17 cellular contexts compared by ENCODE assay signal in the genomic region with DNA sequence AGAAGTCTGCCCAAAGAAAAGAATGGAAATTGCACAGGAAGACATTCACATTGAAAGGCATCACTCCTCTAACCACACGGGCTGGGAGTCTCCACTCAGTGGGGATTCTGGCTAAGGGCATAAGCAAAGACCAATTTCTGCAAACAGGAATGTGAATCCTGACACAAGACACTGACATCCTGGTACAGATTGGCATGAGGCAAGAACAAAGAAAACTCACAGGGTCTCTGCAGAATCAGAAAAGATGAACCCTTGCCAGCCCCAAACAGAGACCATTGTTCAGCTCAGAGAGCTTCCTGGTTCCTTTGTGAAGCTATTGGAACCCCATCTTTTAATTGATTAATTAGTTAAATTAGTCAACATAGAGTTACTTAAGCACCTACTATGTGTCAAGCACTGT.
"Had no signal": no experiment of that assay in that cellular context is flagged by ENCODE, and none has a peak within 500 bp of the region (broad histone marks: within the 10 kb centered on the region; RNA-seq: fewer than 3 reads in every experiment).

No MANE protein-coding gene starts in this region.

- H3K27me3 ChIP-seq: brain microvascular endothelial cell, esophagus muscularis mucosa, heart left ventricle, neutrophil, sigmoid colon, suprapubic skin, upper lobe of right lung had no signal

- H3K4me1 ChIP-seq: psoas muscle, sigmoid colon, upper lobe of right lung had no signal

- H3K27ac ChIP-seq: brain microvascular endothelial cell, esophagus muscularis mucosa, heart left ventricle, neutrophil, psoas muscle, sigmoid colon, suprapubic skin, upper lobe of right lung had no signal

- H3K9me3 Mint-ChIP-seq: activated naive CD4-positive, alpha-beta T cell treated with anti-CD3 and anti-CD28 coated beads, Interleukin-2, amount 50 U/mL, for 72 hours; T-helper 2 cell treated with Interferon-gamma antibody and Interleukin-4, amounts not matched to agents 5 μg/mL and 100 μg/mL, for 36 hours had no signal

- H3K27ac Mint-ChIP-seq: activated naive CD4-positive, alpha-beta T cell treated with anti-CD3 and anti-CD28 coated beads, Interleukin-2, amount 50 U/mL, for 72 hours; T-helper 2 cell treated with Interferon-gamma antibody and Interleukin-4, amounts not matched to agents 5 μg/mL and 100 μg/mL, for 36 hours had no signal

- ATAC-seq: activated CD4-positive, CD25-positive, alpha-beta regulatory T cell treated with anti-CD3 and anti-CD28 coated beads, Interleukin-2, amount 50 U/mL, for 24 hours; heart left ventricle; psoas muscle; upper lobe of right lung had no signal

- H3K36me3 Mint-ChIP-seq: activated naive CD4-positive, alpha-beta T cell treated with anti-CD3 and anti-CD28 coated beads, Interleukin-2, amount 50 U/mL, for 72 hours had no signal

- H3K36me3 ChIP-seq: brain microvascular endothelial cell, esophagus muscularis mucosa, heart left ventricle, neutrophil, sigmoid colon, suprapubic skin, upper lobe of right lung had no signal

- H3K4me3 Mint-ChIP-seq: T-helper 2 cell treated with Interferon-gamma antibody and Interleukin-4, amounts not matched to agents 5 μg/mL and 100 μg/mL, for 36 hours had no signal

- H3K4me3 ChIP-seq: esophagus muscularis mucosa, heart left ventricle, psoas muscle, sigmoid colon, suprapubic skin, upper lobe of right lung had no signal

- DNase-seq: activated CD4-positive, alpha-beta T cell treated with anti-CD3 and anti-CD28 coated beads, Interleukin-2, amount 50 U/mL, for 4 hours; activated T-cell treated with anti-CD3 and anti-CD28 coated beads, Interleukin-2, amount 50 U/mL, for 1 hour; amniotic stem cell; brain microvascular endothelial cell; heart left ventricle; islet precursor cell; psoas muscle; sigmoid colon; stimulated activated CD4-positive, alpha-beta T cell treated with anti-CD3 and anti-CD28 coated beads, Interleukin-2, amount 100 ng/mL, for 24 hours; stimulated activated naive CD4-positive, alpha-beta T cell; upper lobe of right lung had no signal

- H3K9me3 ChIP-seq: esophagus muscularis mucosa, heart left ventricle, neutrophil, psoas muscle, sigmoid colon, suprapubic skin, upper lobe of right lung had no signal
